In genomic region chr4:24472514-24473308, GRCh38 we compare ENCODE assay signal across 8 cellular contexts.
A peak's percentile ranks its signal among the peaks of the same experiment; 100 is the strongest.
DNase-seq lines count a peak whose midpoint lies in the region; ATAC-seq and TF ChIP-seq lines count a peak whose summit lies in the region.

No MANE protein-coding gene starts in this region.

- H3K4me1 ChIP-seq in KMS-11 (ENCODE audit: low read depth, poor library complexity, severe bottlenecking) (no peaks in the 10 kb centered on the region), RWPE2 (ENCODE audit: insufficient read depth, poor library complexity, severe bottlenecking) (no peaks in the 10 kb centered on the region), upper lobe of left lung (peaks cover 33 to 46% (median 35%) of the 10 kb centered on the region in 4 donors)

- H4K20me1 ChIP-seq in KMS-11 (ENCODE audit: insufficient read depth), result no peaks in the 10 kb centered on the region

- H3K9me3 ChIP-seq in RWPE2 (ENCODE audit: severe bottlenecking), result no peaks in the 10 kb centered on the region
- H3K9me3 ChIP-seq in upper lobe of left lung, result no peaks in the 10 kb centered on the region

- no peaks in the 10 kb centered on the region for H3K79me2 ChIP-seq in KMS-11 (ENCODE audit: insufficient read depth, low read depth)

- H3K27me3 ChIP-seq in KMS-11 (ENCODE audit: insufficient read depth, low read depth) (no peaks in the 10 kb centered on the region), RWPE2 (ENCODE audit: insufficient read depth, poor library complexity, severe bottlenecking) (peaks cover 40% of the 10 kb centered on the region), upper lobe of left lung (peaks cover 0 to 32% (median 16%) of the 10 kb centered on the region in 4 donors)

- H3K4me2 ChIP-seq in KMS-11, result peak overlapping the region; percentile 41

- TF ChIP-seq CTCF in KMS-11 (conservative IDR thresholded peaks at IDR 0.05; ENCODE audit: low read depth, low read length) (peak; percentile 64; the same call in 1 of the 2 replicates), RWPE2 (IDR thresholded peaks at IDR 0.05; ENCODE audit: poor library complexity, severe bottlenecking) (peak; percentile 70), upper lobe of left lung (IDR thresholded peaks at IDR 0.05) (peak; percentile 64 to 87 (median 68))

- H2AFZ ChIP-seq in KMS-11 (ENCODE audit: low read depth), result peak overlapping the region; percentile 93

- peak; percentile 98 for DNase-seq in DMS53 (lab: John Stamatoyannopoulos, UW)
- peak; percentile 71 for DNase-seq in RWPE2 (ENCODE audit: low spot score)
- DNase-seq in activated naive CD4-positive, alpha-beta T cell treated with anti-CD3 and anti-CD28 coated beads, Interleukin-2, amount 50 U/mL, for 16 hours, result peak; percentile 63
- DNase-seq in glomerular visceral epithelial cell (ENCODE audit: extremely low spot score), result peak; percentile 87
- DNase-seq in nucleus accumbens (lab: John Stamatoyannopoulos, UW), result peak in 55 of 56 donors; percentile 17 to 90 (median 73)
- peak; percentile 75 to 95 for DNase-seq in upper lobe of left lung

- H3K36me3 ChIP-seq in KMS-11 (ENCODE audit: insufficient read depth), result no peaks in the 10 kb centered on the region
- no peaks in the 10 kb centered on the region for H3K36me3 ChIP-seq in RWPE2 (ENCODE audit: low read depth)
- H3K36me3 ChIP-seq in upper lobe of left lung, result no peaks in the 10 kb centered on the region

- TF ChIP-seq EP300 in upper lobe of left lung (IDR thresholded peaks at IDR 0.05), result no peak

- H3K4me3 ChIP-seq in KMS-11 (IDR thresholded peaks at IDR 0.05; ENCODE audit: insufficient read depth, low read depth, low read length) (no peak overlapping the region), RWPE2 (ENCODE audit: severe bottlenecking) (peak overlapping the region; percentile 47), upper lobe of left lung (peak overlapping the region; percentile 3 to 76 (median 58))

- WGBS in upper lobe of left lung, 2 donors, result 1% methylated on average over 31 to 70 of the region's 93 CpGs

- H3K27ac ChIP-seq in KMS-11 (no peak overlapping the region), RWPE2 (ENCODE audit: poor library complexity, severe bottlenecking) (no peak overlapping the region), upper lobe of left lung (peak overlapping the region in 2 of 4 donors; percentile 21 to 49)

- H3K9ac ChIP-seq in KMS-11, result peak overlapping the region; percentile 30; the same call in 1 of the 2 replicates

- ATAC-seq in GM21723 (IDR thresholded peaks at IDR 0.05; ENCODE audit: unreplicated experiment), result peak; percentile 61
- ATAC-seq in RWPE2 (ENCODE audit: low read depth), result peak; percentile 76
- peak; percentile 89 to 90 for ATAC-seq in upper lobe of left lung (ENCODE audit: low FRiP score in 2 of 2)

- TF ChIP-seq POLR2A in upper lobe of left lung (IDR thresholded peaks at IDR 0.05), result peak in 1 of 4 donors; percentile 30
